In genomic region chr7:33982425-33982786, GRCh38 we compare ENCODE assay signal across 13 cellular contexts.
DNase-seq lines count a peak whose midpoint lies in the region; ATAC-seq, FAIRE-seq and TF ChIP-seq lines count a peak whose summit lies in the region.
"Had no signal": no experiment of that assay in that cellular context is flagged by ENCODE, and none has a peak within 500 bp of the region (broad histone marks: within the 10 kb centered on the region; RNA-seq: fewer than 3 reads in every experiment).

No MANE protein-coding gene starts in this region.

- peak overlapping the region; percentile 79; the same call in 1 of the 2 replicates for H3K18ac ChIP-seq in IMR-90 (ENCODE audit: low read depth, low read length)

- peak overlapping the region; percentile 90 for H2BK20ac ChIP-seq in IMR-90 (ENCODE audit: low read depth, low read length)

- TF ChIP-seq CTCF in AG09309 (IDR thresholded peaks at IDR 0.05; ENCODE audit: control insufficient read depth, insufficient read depth, low read depth, low read length, missing control alignments) (peak; percentile 74), IMR-90 (conservative IDR thresholded peaks at IDR 0.05; ENCODE audit: low read depth, low read length) (peak; percentile 74), HepG2 (CRISPR knock-in tag; IDR thresholded peaks at IDR 0.05) (peak; percentile 36; the same call in 1 of the 2 replicates)
- TF ChIP-seq CTCF in CD4-positive, alpha-beta T cell (IDR thresholded peaks at IDR 0.05), result no peak

- in situ Hi-C loops in IMR-90 (cut with MboI; ENCODE audit: low sequenced_read_pairs), result no loop called here
- in situ Hi-C loops in HepG2 (cut with HindIII; ENCODE audit: extremely low pct_ligation_motif_present, low pct_unique_long_range_greater_than_20kb), result no loop called here

- peak overlapping the region; percentile 60; the same call in 1 of the 2 replicates for H3K14ac ChIP-seq in IMR-90 (replicated peaks; ENCODE audit: low read depth, low read length)

- H2BK15ac ChIP-seq in IMR-90 (ENCODE audit: low read depth, low read length), result peak overlapping the region; percentile 33; the same call in 2 of the 3 replicates

- intact Hi-C loops in IMR-90 (cut with micrococcal nuclease) (loop anchor here (1.0 to 10.0 kb wide), 3 partner anchors 106 to 175 kb away; no protein-coding TSS in a partner anchor), HepG2 (cut with micrococcal nuclease; ENCODE audit: unreplicated experiment) (no loop called here)
- intact Hi-C loops in CD4-positive, alpha-beta T cell (cut with DNase I, micrococcal nuclease), result no loop called here

- H3K4me3 ChIP-seq in AG09309 (ENCODE audit: control insufficient read depth, low read depth, low read length) (no peak overlapping the region), IMR-90 (ENCODE audit: insufficient read depth, low read depth, low read length) (no peak overlapping the region), HepG2 (replicated peaks in 1 of 3; ENCODE audit: insufficient read depth in 1 of 3, low read depth in 2 of 3, low read length in 3 of 3) (no peak overlapping the region)
- H3K4me3 ChIP-seq: SJSA1 had no signal

- WGBS in IMR-90 (ENCODE audit: extremely low coverage in 2 of 2, insufficient read length in 1 of 2), 2 experiments, result no CpG with 5 or more reads among the region's 2 CpGs
- WGBS in HepG2 (ENCODE audit: low lambda C conversion rate), result 0% methylated on average over 2 of the region's 2 CpGs

- H3K79me2 ChIP-seq in HepG2 (ENCODE audit: insufficient read depth, low read length), result no peaks in the 10 kb centered on the region

- H3K79me1 ChIP-seq in IMR-90 (ENCODE audit: low read depth in 1 of 2, low read length in 2 of 2), result peaks cover 3 to 6% of the 10 kb centered on the region in 2 experiments; a peak in 1 of 4 replicates

- H2AK9ac ChIP-seq in IMR-90 (replicated peaks; ENCODE audit: low read depth, low read length, poor library complexity), result no peak overlapping the region

- TF ChIP-seq EP300 in HepG2 (IDR thresholded peaks at IDR 0.05; ENCODE audit: low read depth in 2 of 2, low read length in 2 of 2) (no peak), HepG2 (CRISPR knock-in tag; IDR thresholded peaks at IDR 0.05; ENCODE audit: borderline replicate concordance) (no peak)

- no peaks in the 10 kb centered on the region for H3K36me3 Mint-ChIP-seq in effector memory CD8-positive, alpha-beta T cell (ENCODE audit: insufficient read depth)
- H3K36me3 Mint-ChIP-seq in CD4-positive, alpha-beta T cell (ENCODE audit: low read depth), result no peaks in the 10 kb centered on the region

- H3K4me2 ChIP-seq in IMR-90 (ENCODE audit: low read depth, low read length), result no peak overlapping the region
- H3K4me2 ChIP-seq in HepG2 (ENCODE audit: low read depth, low read length), result no peak overlapping the region

- H3K27ac Mint-ChIP-seq in effector memory CD8-positive, alpha-beta T cell, result no peak overlapping the region
- no peak overlapping the region for H3K27ac Mint-ChIP-seq in CD4-positive, alpha-beta T cell
- H3K27ac Mint-ChIP-seq: stimulated activated naive CD8-positive, alpha-beta T cell treated with anti-CD3 and anti-CD28 coated beads, Interleukin-15, Interleukin-2, amounts not matched to agents 100 ng/mL and 50 ng/mL, for 24 hours had no signal

- TF ChIP-seq RAD21 in IMR-90 (IDR thresholded peaks at IDR 0.05; ENCODE audit: low read length) (peak; percentile 62), HepG2 (CRISPR knock-in tag; IDR thresholded peaks at IDR 0.05) (no peak)

- 0 out of 2 replicates have a peak overlapping the region, but pooled peaks have one; percentile 92 for H2AK5ac ChIP-seq in IMR-90 (ENCODE audit: low read depth, low read length)

- H2AFZ ChIP-seq in IMR-90 (replicated peaks; ENCODE audit: low read length, poor library complexity), result no peak overlapping the region
- H2AFZ ChIP-seq in HepG2 (ENCODE audit: low read length), result no peak overlapping the region

- CTCF ChIA-PET in IMR-90 (lab: Yijun Ruan, JAX) (interaction anchor here (0.6 to 2.3 kb wide), 25 partner anchors 15 to 528 kb away, joined by 3 to 30 read pairs (median 5); partner anchors contain the start of gene BMPER), HepG2 (lab: Yijun Ruan, JAX; ENCODE audit: low intra/inter-chr PET ratio, low total read pairs) (no interaction called here)
- CTCF ChIA-PET in CD4-positive, alpha-beta T cell (lab: Charles Lee), result no interaction called here

- H3K9me1 ChIP-seq in IMR-90 (ENCODE audit: insufficient read depth, low read length), result peaks cover 19% of the 10 kb centered on the region

- ATAC-seq in IMR-90 (ENCODE audit: low read depth), result no peak
- no peak for ATAC-seq in HepG2
- no peak for ATAC-seq in effector memory CD8-positive, alpha-beta T cell (replicated peaks)
- ATAC-seq in CD4-positive, alpha-beta T cell (ENCODE audit: poor library complexity), result no peak
- no peak for ATAC-seq in GM19023 (IDR thresholded peaks at IDR 0.05; ENCODE audit: unreplicated experiment)
- ATAC-seq in GM18861 (IDR thresholded peaks at IDR 0.05; ENCODE audit: unreplicated experiment), result no peak

- H3K27me3 ChIP-seq in IMR-90 (ENCODE audit: control insufficient read depth, insufficient read depth, low read length) (no peaks in the 10 kb centered on the region), HepG2 (ENCODE audit: control insufficient read depth in 1 of 2, insufficient read depth in 2 of 2, low read length in 2 of 2) (no peaks in the 10 kb centered on the region)
- no peaks in the 10 kb centered on the region for H3K27me3 ChIP-seq in CD4-positive, alpha-beta T cell (ENCODE audit: control insufficient read depth, insufficient read depth, low read length)
- H3K27me3 ChIP-seq: SJSA1 had no signal

- BruUV-seq in IMR-90 (replicated peaks; lab: Mats Ljungman, UMichigan) (no TSS peak), HepG2 (replicated peaks; lab: Mats Ljungman, UMichigan) (no TSS peak)

- H3K36me3 ChIP-seq in IMR-90 (ENCODE audit: control insufficient read depth, insufficient read depth, low read length) (peaks cover 1% of the 10 kb centered on the region; the same call in 1 of the 2 replicates), HepG2 (replicated peaks in 1 of 2; ENCODE audit: control insufficient read depth in 1 of 2, insufficient read depth in 2 of 2, low read length in 2 of 2) (no peaks in the 10 kb centered on the region)
- H3K36me3 ChIP-seq: SJSA1 had no signal

- H3K4me3 Mint-ChIP-seq in effector memory CD8-positive, alpha-beta T cell, result no peak overlapping the region
- no peak overlapping the region for H3K4me3 Mint-ChIP-seq in CD4-positive, alpha-beta T cell
- H3K4me3 Mint-ChIP-seq: stimulated activated naive CD8-positive, alpha-beta T cell treated with anti-CD3 and anti-CD28 coated beads, Interleukin-15, Interleukin-2, amounts not matched to agents 100 ng/mL and 50 ng/mL, for 24 hours had no signal

- dilution Hi-C loops in IMR-90 (cut with HindIII; ENCODE audit: low sequenced_read_pairs, unreplicated experiment), result no loop called here

- H3K23ac ChIP-seq in IMR-90 (ENCODE audit: low read depth, low read length), result peak overlapping the region; percentile 46; the same call in 1 of the 2 replicates

- peak overlapping the region; percentile 87 for H3K4ac ChIP-seq in IMR-90 (ENCODE audit: low read depth, low read length)

- H4K91ac ChIP-seq in IMR-90 (ENCODE audit: insufficient read depth, low read depth, low read length), result 0 out of 2 replicates have a peak overlapping the region, but pooled peaks have one; percentile 95

- H3K4me1 ChIP-seq in IMR-90 (ENCODE audit: control insufficient read depth, insufficient read depth, low read length) (peaks cover 27% of the 10 kb centered on the region), HepG2 (ENCODE audit: insufficient read depth, low read length) (no peaks in the 10 kb centered on the region)

- H2BK5ac ChIP-seq in IMR-90 (ENCODE audit: low read depth, low read length, poor library complexity, severe bottlenecking), result peak overlapping the region; percentile 100

- peaks cover 0 to 7% of the 10 kb centered on the region in 2 donors for H3K27me3 Mint-ChIP-seq in effector memory CD8-positive, alpha-beta T cell
- no peaks in the 10 kb centered on the region for H3K27me3 Mint-ChIP-seq in CD4-positive, alpha-beta T cell

- DNase-seq in AG09309 (ENCODE audit: low read depth) (no peak), IMR-90 (peak; percentile 76), astrocyte of the hippocampus (ENCODE audit: low read depth, low spot score) (peak; percentile 58), HepG2 (ENCODE audit: low spot score) (no peak)
- DNase-seq in effector memory CD8-positive, alpha-beta T cell, result no peak
- no peak for DNase-seq in CD4-positive, alpha-beta T cell
- DNase-seq: activated gamma-delta T cell, DMS79, retina had no signal

- peak overlapping the region; percentile 96 for H2BK120ac ChIP-seq in IMR-90 (ENCODE audit: low read depth, low read length)

- H3K27ac ChIP-seq in IMR-90 (ENCODE audit: insufficient read depth, low read length) (no peak overlapping the region), HepG2 (ENCODE audit: extremely low read length, insufficient read depth, low read length) (no peak overlapping the region)
- no peak overlapping the region for H3K27ac ChIP-seq in CD4-positive, alpha-beta T cell (ENCODE audit: low read depth, low read length)

- H4K5ac ChIP-seq in IMR-90 (ENCODE audit: low read depth, low read length), result peak overlapping the region; percentile 61; the same call in 1 of the 2 replicates

- FAIRE-seq in HepG2 (lab: Jason Lieb, UNC), result no peak

- peak overlapping the region; percentile 95 for H4K8ac ChIP-seq in IMR-90 (ENCODE audit: low read depth in 2 of 2, low read length in 2 of 2)

- POLR2A ChIA-PET in IMR-90 (lab: Charles Lee; ENCODE audit: unreplicated experiment), result interaction anchor here (0.6 kb wide), 2 partner anchors 13 to 107 kb away, joined by 7 to 10 read pairs; no protein-coding TSS in a partner anchor
- POLR2A ChIA-PET in HepG2 (lab: Yijun Ruan, JAX), result no interaction called here
- POLR2A ChIA-PET in CD4-positive, alpha-beta T cell (lab: Charles Lee), result no interaction called here

- no peaks in the 10 kb centered on the region for H3K9me3 Mint-ChIP-seq in effector memory CD8-positive, alpha-beta T cell
- no peaks in the 10 kb centered on the region for H3K9me3 Mint-ChIP-seq in CD4-positive, alpha-beta T cell
- H3K9me3 Mint-ChIP-seq: stimulated activated naive CD8-positive, alpha-beta T cell treated with anti-CD3 and anti-CD28 coated beads, Interleukin-15, Interleukin-2, amounts not matched to agents 100 ng/mL and 50 ng/mL, for 24 hours had no signal

- H3K4me1 Mint-ChIP-seq in effector memory CD8-positive, alpha-beta T cell (ENCODE audit: low read depth in 2 of 2), result no peaks in the 10 kb centered on the region
- no peaks in the 10 kb centered on the region for H3K4me1 Mint-ChIP-seq in CD4-positive, alpha-beta T cell (ENCODE audit: low read depth)

- H4K20me1 ChIP-seq in IMR-90 (ENCODE audit: insufficient read depth, low read length), result no peaks in the 10 kb centered on the region; the same call in 1 of the 2 replicates
- no peaks in the 10 kb centered on the region for H4K20me1 ChIP-seq in HepG2 (ENCODE audit: insufficient read depth, low read length)

- TF ChIP-seq POLR2A in IMR-90 (IDR thresholded peaks at IDR 0.05; ENCODE audit: low read depth, low read length) (no peak), HepG2 (IDR thresholded peaks at IDR 0.05; ENCODE audit: insufficient read depth in 1 of 2, low read depth in 2 of 2, low read length in 2 of 2) (no peak)

- H3K9me3 ChIP-seq in IMR-90 (ENCODE audit: control insufficient read depth, insufficient read depth, low read length) (no peaks in the 10 kb centered on the region), HepG2 (ENCODE audit: low read length) (no peaks in the 10 kb centered on the region)
- no peaks in the 10 kb centered on the region for H3K9me3 ChIP-seq in CD4-positive, alpha-beta T cell (ENCODE audit: control insufficient read depth, low read length)
- H3K9me3 ChIP-seq: SJSA1 had no signal

- no peak overlapping the region for H3K9ac ChIP-seq in IMR-90 (ENCODE audit: low read depth, low read length)
- H3K9ac ChIP-seq in HepG2 (ENCODE audit: insufficient read depth, low read depth, low read length), result no peak overlapping the region

- no peak overlapping the region for H3K56ac ChIP-seq in IMR-90 (ENCODE audit: extremely low read depth, insufficient read depth, low read length)

Comparison
In these comparisons a context has a peak if more than half of its experiments do, and no peak if none do; other contexts are left out.
1. DNase-seq: peak in IMR-90 (single experiment) and astrocyte of the hippocampus (single experiment); none in AG09309 (single experiment), HepG2 (single experiment), effector memory CD8-positive, alpha-beta T cell (0 of 3) and CD4-positive, alpha-beta T cell (0 of 10).